In genomic region chr20:39137299-39137698, GRCh38 we compare ENCODE assay signal across 9 cellular contexts.
"Had no signal": no experiment of that assay in that cellular context is flagged by ENCODE, and none has a peak within 500 bp of the region (broad histone marks: within the 10 kb centered on the region; RNA-seq: fewer than 3 reads in every experiment).

No MANE protein-coding gene starts in this region.

- H3K9me3 Mint-ChIP-seq: HFFc6 had no signal

- H3K4me1 ChIP-seq: HAP-1 had no signal

- ATAC-seq: HCT116 had no signal

- H3K4me3 ChIP-seq: GM23248, HAP-1 had no signal

- H2AFZ ChIP-seq: GM23248 had no signal

- H3K36me3 ChIP-seq: HAP-1 had no signal

- H3K4me1 Mint-ChIP-seq: IgD-negative memory B cell had no signal

- DNase-seq: GM23248, GOT3, H7, HFFc6, KBM-7 had no signal

- H3K4me3 Mint-ChIP-seq: HFFc6, IgD-negative memory B cell had no signal

- FAIRE-seq: HTR-8/SVneo had no signal

- H3K9ac ChIP-seq: GM23248 had no signal

- H3K27ac ChIP-seq: GM23248 had no signal

- H3K9me3 ChIP-seq: HAP-1 had no signal

- H3K27ac Mint-ChIP-seq: HFFc6, IgD-negative memory B cell had no signal
